ENCODE assay signal across 19 cellular contexts in the genomic region with DNA sequence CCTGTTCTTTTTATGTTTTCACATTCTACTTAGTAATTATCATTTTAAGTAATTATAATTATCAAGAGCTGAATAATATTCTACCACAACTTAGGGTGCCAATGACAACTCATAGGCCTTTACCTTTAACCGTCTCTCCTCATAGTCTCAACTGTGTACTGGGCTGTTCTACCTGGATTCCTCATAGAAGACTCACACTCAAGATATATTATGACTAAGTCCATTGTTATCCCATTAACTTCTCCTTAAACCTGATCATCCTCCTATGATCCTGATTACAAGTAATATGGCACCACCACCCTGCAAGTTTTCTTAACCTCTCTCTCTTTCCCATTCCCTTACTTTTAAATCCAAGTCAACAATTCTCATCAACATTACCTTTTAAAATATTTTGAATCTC.
DNase-seq lines count a peak whose midpoint lies in the region; ATAC-seq and TF ChIP-seq lines count a peak whose summit lies in the region.
"Had no signal": no experiment of that assay in that cellular context is flagged by ENCODE, and none has a peak within 500 bp of the region (broad histone marks: within the 10 kb centered on the region; RNA-seq: fewer than 3 reads in every experiment).

No MANE protein-coding gene starts in this region.

- no peak for TF ChIP-seq CTCF in RWPE1 (conservative IDR thresholded peaks at IDR 0.05; ENCODE audit: low read depth)
- no peak for TF ChIP-seq CTCF in foreskin keratinocyte (conservative IDR thresholded peaks at IDR 0.05)

- CTCF ChIA-PET in RWPE1 (lab: Yijun Ruan, JAX), result no interaction called here

- H3K27ac ChIP-seq in RWPE1 (no peak overlapping the region), foreskin keratinocyte (no peak overlapping the region)

- POLR2A ChIA-PET in RWPE1 (lab: Yijun Ruan, JAX; ENCODE audit: low non-redundant PET), result no interaction called here

- ATAC-seq in foreskin keratinocyte (peak; percentile 93), GM21447 (IDR thresholded peaks at IDR 0.05; ENCODE audit: unreplicated experiment) (no peak), GM19397 (IDR thresholded peaks at IDR 0.05; ENCODE audit: unreplicated experiment) (no peak)
- ATAC-seq: GM23338, SK-N-SH treated with all-trans-retinoic acid at 6 μM for 48 hours had no signal

- peak; percentile 37 for DNase-seq in A172 (ENCODE audit: low spot score)
- peak; percentile 83 for DNase-seq in HT1080 (ENCODE audit: low read depth)
- peak; percentile 81 for DNase-seq in RWPE1 (ENCODE audit: low spot score)
- DNase-seq in foreskin keratinocyte, result peak; percentile 65 to 84
- no peak for DNase-seq in occipital lobe (lab: John Stamatoyannopoulos, UW)
- no peak for DNase-seq in NCI-H1694 treated with DMSO at 0.1 percent for 48 hours (lab: John Stamatoyannopoulos, UW)
- DNase-seq: DMS53, NCI-H1105, NCI-H146, NCI-H2029 treated with DMSO at 0.1 percent for 48 hours, NCI-H2171, NCI-H524 treated with DMSO at 0.1 percent for 48 hours, OCI-M1, RPMI8226, SIG-M5 had no signal

- H3K27me3 ChIP-seq in foreskin keratinocyte, result no peaks in the 10 kb centered on the region

- peaks cover 34% of the 10 kb centered on the region for H3K4me1 ChIP-seq in foreskin keratinocyte

Comparison
In these comparisons a context has a peak if more than half of its experiments do, and no peak if none do; other contexts are left out.
1. DNase-seq: peak in A172 (single experiment), HT1080 (single experiment), RWPE1 (single experiment) and foreskin keratinocyte (2 of 2); none in occipital lobe (single experiment) and NCI-H1694 treated with DMSO at 0.1 percent for 48 hours (single experiment).